In genomic region chr13:98813993-98814392, GRCh38 we compare ENCODE assay signal across 18 cellular contexts.
DNase-seq lines count a peak whose midpoint lies in the region; ATAC-seq, FAIRE-seq and TF ChIP-seq lines count a peak whose summit lies in the region.
"Had no signal": no experiment of that assay in that cellular context is flagged by ENCODE, and none has a peak within 500 bp of the region (broad histone marks: within the 10 kb centered on the region; RNA-seq: fewer than 3 reads in every experiment).

No MANE protein-coding gene starts in this region.

- TF ChIP-seq CTCF in bronchial epithelial cell (IDR thresholded peaks at IDR 0.05; ENCODE audit: insufficient read depth, low read length, severe bottlenecking) (no peak), mucosa of descending colon (IDR thresholded peaks at IDR 0.05) (no peak), gastrocnemius medialis (IDR thresholded peaks at IDR 0.05 in 4 of 5, conservative IDR thresholded peaks at IDR 0.05 in 1 of 5) (no peak), left lung (IDR thresholded peaks at IDR 0.05) (no peak), colonic mucosa (IDR thresholded peaks at IDR 0.05) (no peak)

- H3K4me3 ChIP-seq in bronchial epithelial cell (ENCODE audit: low read depth, low read length), result no peak overlapping the region
- no peak overlapping the region for H3K4me3 ChIP-seq in mucosa of descending colon
- H3K4me3 ChIP-seq in gastrocnemius medialis, result no peak overlapping the region
- no peak overlapping the region for H3K4me3 ChIP-seq in left lung
- no peak overlapping the region for H3K4me3 ChIP-seq in colonic mucosa
- H3K4me3 ChIP-seq: A549 had no signal

- ATAC-seq in mucosa of descending colon (peak; percentile 97), gastrocnemius medialis (no peak), left lung (no peak)
- ATAC-seq: A549 had no signal

- in situ Hi-C loops in gastrocnemius medialis (cut with MboI; ENCODE audit: low sequenced_read_pairs in 4 of 4), result no loop called here

- H3K27ac ChIP-seq in gastrocnemius medialis (no peak overlapping the region), left lung (no peak overlapping the region), colonic mucosa (no peak overlapping the region)
- H3K27ac ChIP-seq: A549 had no signal

- H3K4me1 ChIP-seq in mucosa of descending colon (ENCODE audit: low read depth) (no peaks in the 10 kb centered on the region), gastrocnemius medialis (no peaks in the 10 kb centered on the region), left lung (no peaks in the 10 kb centered on the region), colonic mucosa (no peaks in the 10 kb centered on the region)

- intact Hi-C loops in mucosa of descending colon (cut with DNase I, micrococcal nuclease), result no loop called here
- intact Hi-C loops in gastrocnemius medialis (cut with DNase I; ENCODE audit: low total_unique reads), result no loop called here
- intact Hi-C loops in left lung (cut with DNase I), result no loop called here
- intact Hi-C loops in colonic mucosa (cut with DNase I), result no loop called here

- TF ChIP-seq POLR2A in gastrocnemius medialis (IDR thresholded peaks at IDR 0.05), result no peak

- DNase-seq in EH (ENCODE audit: low read depth) (peak; percentile 28), HT-29 (ENCODE audit: low spot score) (peak; percentile 19), bronchial epithelial cell (ENCODE audit: low read depth) (peak; percentile 61), mucosa of descending colon (no peak), gastrocnemius medialis (no peak), left lung (no peak), NCI-H1417 treated with DMSO at 0.1 percent for 48 hours (lab: John Stamatoyannopoulos, UW) (no peak), colonic mucosa (no peak)
- DNase-seq: C1 segment of cervical spinal cord, DMS153, EL, NCI-H1105, NCI-H187, NCI-H226, NCI-H526, RPMI8226, SIG-M5 had no signal

- H3K36me3 ChIP-seq in bronchial epithelial cell (ENCODE audit: control insufficient read depth, insufficient read depth, low read length) (peaks cover 8% of the 10 kb centered on the region), mucosa of descending colon (ENCODE audit: low read depth) (no peaks in the 10 kb centered on the region), gastrocnemius medialis (peaks cover 0 to 11% of the 10 kb centered on the region in 2 donors), left lung (peaks cover 0 to 39% of the 10 kb centered on the region in 2 donors), colonic mucosa (no peaks in the 10 kb centered on the region)

- H3K27me3 ChIP-seq in bronchial epithelial cell (ENCODE audit: control insufficient read depth, insufficient read depth, low read length) (no peaks in the 10 kb centered on the region), gastrocnemius medialis (no peaks in the 10 kb centered on the region), left lung (no peaks in the 10 kb centered on the region), colonic mucosa (no peaks in the 10 kb centered on the region)

- FAIRE-seq in bronchial epithelial cell (lab: Jason Lieb, UNC), result no peak
- FAIRE-seq: A549 had no signal

- H3K9ac ChIP-seq in colonic mucosa (ENCODE audit: low read depth in 2 of 2, low read length in 2 of 2), result no peak overlapping the region

- H3K9me3 ChIP-seq in mucosa of descending colon (no peaks in the 10 kb centered on the region), gastrocnemius medialis (no peaks in the 10 kb centered on the region), left lung (no peaks in the 10 kb centered on the region), colonic mucosa (no peaks in the 10 kb centered on the region)
- H3K9me3 ChIP-seq: A549 had no signal

Comparison
In these comparisons a context has a peak if more than half of its experiments do, and no peak if none do; other contexts are left out.
1. DNase-seq: peak in EH (single experiment), HT-29 (single experiment) and bronchial epithelial cell (single experiment); none in mucosa of descending colon (0 of 3), gastrocnemius medialis (0 of 2), left lung (0 of 2), NCI-H1417 treated with DMSO at 0.1 percent for 48 hours (single experiment) and colonic mucosa (single experiment).